Comparison of ENCODE assay signal across 8 cellular contexts in genomic region chr20:49699200-49699992, GRCh38. TPM values are rescaled to one million over a fixed set of nuclear protein-coding genes. Genes with fewer than 3 reads are reported as not detected.
A peak's percentile ranks its signal among the peaks of the same experiment; 100 is the strongest.
DNase-seq lines count a peak whose midpoint lies in the region; ATAC-seq lines count a peak whose summit lies in the region.

No MANE protein-coding gene starts in this region.

- H3K4me1 Mint-ChIP-seq in activated T-cell treated with anti-CD3 and anti-CD28 coated beads, Interleukin-2, amount 50 U/mL, for 72 hours (ENCODE audit: low read depth), result peaks cover 70% of the 10 kb centered on the region

- H3K9me3 Mint-ChIP-seq in activated T-cell treated with anti-CD3 and anti-CD28 coated beads, Interleukin-2, amount 50 U/mL, for 72 hours, result no peaks in the 10 kb centered on the region

- peak; percentile 86 for DNase-seq in A172 (ENCODE audit: low spot score)
- peak; percentile 32 to 62 for DNase-seq in activated T-cell treated with anti-CD3 and anti-CD28 coated beads, Interleukin-2, amount 50 U/mL, for 72 hours
- DNase-seq in non-pigmented ciliary epithelial cell (ENCODE audit: low read depth), result peak; percentile 41
- no peak for DNase-seq in globus pallidus (ENCODE audit: low spot score)
- no peak for DNase-seq in NCI-H345 treated with DMSO at 0.1 percent for 48 hours (lab: John Stamatoyannopoulos, UW; ENCODE audit: unreplicated experiment)

- H3K36me3 Mint-ChIP-seq in activated T-cell treated with anti-CD3 and anti-CD28 coated beads, Interleukin-2, amount 50 U/mL, for 72 hours (ENCODE audit: insufficient read depth in 2 of 2), result no peaks in the 10 kb centered on the region

- H3K27ac Mint-ChIP-seq in activated T-cell treated with anti-CD3 and anti-CD28 coated beads, Interleukin-2, amount 50 U/mL, for 72 hours, result peak overlapping the region; percentile 96

- ATAC-seq in GM18861 (IDR thresholded peaks at IDR 0.05; ENCODE audit: unreplicated experiment) (peak; percentile 76), HG03280 (IDR thresholded peaks at IDR 0.05; ENCODE audit: unreplicated experiment) (peak; percentile 78), HG03025 (IDR thresholded peaks at IDR 0.05; ENCODE audit: low FRiP score, unreplicated experiment) (no peak)
- ATAC-seq in activated T-cell treated with anti-CD3 and anti-CD28 coated beads, Interleukin-2, amount 50 U/mL, for 72 hours (replicated peaks in 1 of 2), result peak; percentile 88 to 96

- H3K4me3 Mint-ChIP-seq in activated T-cell treated with anti-CD3 and anti-CD28 coated beads, Interleukin-2, amount 50 U/mL, for 72 hours, result peak overlapping the region; percentile 67 to 83

- no peaks in the 10 kb centered on the region for H3K27me3 Mint-ChIP-seq in activated T-cell treated with anti-CD3 and anti-CD28 coated beads, Interleukin-2, amount 50 U/mL, for 72 hours (ENCODE audit: low read depth)

RNA-seq across cellular contexts. Expression of gene B4GALT5, which starts 14.3 kb away (rescaled TPM):
- total RNA-seq in A172 (2014; rRNA removed; shearing (Covaris generic)), result 40.0 and 44.1 TPM in 2 replicates
- total RNA-seq in activated T-cell treated with anti-CD3 and anti-CD28 coated beads, Interleukin-2, amount 50 U/mL, for 72 hours, result 10 to 100 TPM; 14.8 to 27.3 TPM

Comparison
In these comparisons a context has a peak if more than half of its experiments do, and no peak if none do; other contexts are left out.
1. DNase-seq: peak in A172 (single experiment), activated T-cell treated with anti-CD3 and anti-CD28 coated beads, Interleukin-2, amount 50 U/mL, for 72 hours (2 of 2) and non-pigmented ciliary epithelial cell (single experiment); none in globus pallidus (single experiment) and NCI-H345 treated with DMSO at 0.1 percent for 48 hours (single experiment).